In the genomic region with DNA sequence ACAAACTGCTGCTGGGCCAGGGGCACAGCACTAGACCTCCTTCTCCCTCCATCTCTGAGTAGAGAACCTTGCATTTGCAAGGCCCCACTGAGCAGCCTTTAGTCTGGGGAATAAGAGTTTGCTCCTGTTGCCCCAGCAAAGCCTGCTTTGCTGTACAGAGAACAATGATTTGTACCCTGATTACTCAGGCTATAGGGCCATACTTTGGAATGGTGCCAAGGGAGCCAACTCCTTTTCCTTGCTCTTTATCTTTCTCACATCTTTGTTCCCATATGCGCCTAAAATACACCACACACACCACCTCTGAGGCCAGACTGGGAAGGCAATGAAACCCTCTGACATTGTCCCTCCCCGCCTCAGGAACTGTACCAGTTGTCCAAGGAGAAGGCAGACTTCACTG, we compare ENCODE assay signal across 17 cellular contexts. TPM values are rescaled to one million over a fixed set of nuclear protein-coding genes. Genes with fewer than 3 reads are reported as not detected.
DNase-seq lines count a peak whose midpoint lies in the region; ATAC-seq lines count a peak whose summit lies in the region.
"Had no signal": no experiment of that assay in that cellular context is flagged by ENCODE, and none has a peak within 500 bp of the region (broad histone marks: within the 10 kb centered on the region; RNA-seq: fewer than 3 reads in every experiment).

No MANE protein-coding gene starts in this region.

- H3K9me3 ChIP-seq in muscle layer of colon (ENCODE audit: low read length): no peaks in the 10 kb centered on the region
- H3K9me3 ChIP-seq: right atrium auricular region had no signal

- intact Hi-C loops in left cardiac atrium (cut with DNase I): no loop called here

- H3K27ac ChIP-seq in muscle layer of colon (ENCODE audit: low read depth, low read length): peak overlapping the region; percentile 81
- H3K27ac ChIP-seq: right atrium auricular region had no signal

- H3K4me1 ChIP-seq in muscle layer of colon (ENCODE audit: insufficient read depth, low read length): peaks cover 54% of the 10 kb centered on the region

- H3K36me3 Mint-ChIP-seq in stimulated activated naive CD8-positive, alpha-beta T cell treated with anti-CD3 and anti-CD28 coated beads, Interleukin-15, Interleukin-2, amounts not matched to agents 100 ng/mL and 50 ng/mL, for 24 hours (ENCODE audit: low read depth): peaks cover 50% of the 10 kb centered on the region

- H3K4me3 ChIP-seq in muscle layer of colon (ENCODE audit: low read depth in 1 of 2, low read length in 2 of 2): no peak overlapping the region
- H3K4me3 ChIP-seq: right atrium auricular region had no signal

- H3K9me3 Mint-ChIP-seq in stimulated activated naive CD8-positive, alpha-beta T cell treated with anti-CD3 and anti-CD28 coated beads, Interleukin-15, Interleukin-2, amounts not matched to agents 100 ng/mL and 50 ng/mL, for 24 hours: no peaks in the 10 kb centered on the region
- H3K9me3 Mint-ChIP-seq in stimulated activated naive CD8-positive, alpha-beta T cell treated with anti-CD3 and anti-CD28 coated beads, Interleukin-15, amount 100 ng/mL, for 72 hours: no peaks in the 10 kb centered on the region
- H3K9me3 Mint-ChIP-seq: CD4-positive, alpha-beta T cell had no signal

- H3K4me1 Mint-ChIP-seq in stimulated activated naive CD8-positive, alpha-beta T cell treated with anti-CD3 and anti-CD28 coated beads, Interleukin-15, Interleukin-2, amounts not matched to agents 100 ng/mL and 50 ng/mL, for 24 hours (ENCODE audit: low read depth): peaks cover 5% of the 10 kb centered on the region
- peaks cover 8% of the 10 kb centered on the region for H3K4me1 Mint-ChIP-seq in stimulated activated naive CD8-positive, alpha-beta T cell treated with anti-CD3 and anti-CD28 coated beads, Interleukin-15, amount 100 ng/mL, for 72 hours

- no peaks in the 10 kb centered on the region for H3K27me3 Mint-ChIP-seq in stimulated activated naive CD8-positive, alpha-beta T cell treated with anti-CD3 and anti-CD28 coated beads, Interleukin-15, Interleukin-2, amounts not matched to agents 100 ng/mL and 50 ng/mL, for 24 hours
- H3K27me3 Mint-ChIP-seq in stimulated activated naive CD8-positive, alpha-beta T cell treated with anti-CD3 and anti-CD28 coated beads, Interleukin-15, amount 100 ng/mL, for 72 hours: no peaks in the 10 kb centered on the region
- H3K27me3 Mint-ChIP-seq: CD4-positive, alpha-beta T cell had no signal

- no peaks in the 10 kb centered on the region for H3K27me3 ChIP-seq in muscle layer of colon (ENCODE audit: control insufficient read depth in 1 of 2, insufficient read depth in 2 of 2, low read length in 2 of 2)
- H3K27me3 ChIP-seq: right atrium auricular region had no signal

- peak overlapping the region; percentile 6 for H3K27ac Mint-ChIP-seq in stimulated activated naive CD8-positive, alpha-beta T cell treated with anti-CD3 and anti-CD28 coated beads, Interleukin-15, Interleukin-2, amounts not matched to agents 100 ng/mL and 50 ng/mL, for 24 hours
- peak overlapping the region in 1 of 2 donors; percentile 41 for H3K27ac Mint-ChIP-seq in stimulated activated naive CD8-positive, alpha-beta T cell treated with anti-CD3 and anti-CD28 coated beads, Interleukin-15, amount 100 ng/mL, for 72 hours
- H3K27ac Mint-ChIP-seq: CD4-positive, alpha-beta T cell had no signal

- no peak for ATAC-seq in stimulated activated naive CD8-positive, alpha-beta T cell treated with anti-CD3 and anti-CD28 coated beads, Interleukin-15, amount 100 ng/mL, for 72 hours
- ATAC-seq in HG03196 (IDR thresholded peaks at IDR 0.05; ENCODE audit: unreplicated experiment) (no peak), left cardiac atrium (no peak)

- no peak overlapping the region for H3K4me3 Mint-ChIP-seq in stimulated activated naive CD8-positive, alpha-beta T cell treated with anti-CD3 and anti-CD28 coated beads, Interleukin-15, Interleukin-2, amounts not matched to agents 100 ng/mL and 50 ng/mL, for 24 hours
- H3K4me3 Mint-ChIP-seq in stimulated activated naive CD8-positive, alpha-beta T cell treated with anti-CD3 and anti-CD28 coated beads, Interleukin-15, amount 100 ng/mL, for 72 hours: no peak overlapping the region
- H3K4me3 Mint-ChIP-seq: CD4-positive, alpha-beta T cell had no signal

- no peak overlapping the region for H3K9ac ChIP-seq in muscle layer of colon (ENCODE audit: low read length)

- H3K36me3 ChIP-seq in muscle layer of colon (ENCODE audit: insufficient read depth, low read length): peaks cover 44% of the 10 kb centered on the region

- DNase-seq in stimulated activated naive CD8-positive, alpha-beta T cell treated with anti-CD3 and anti-CD28 coated beads, Interleukin-15, amount 100 ng/mL, for 72 hours: no peak
- DNase-seq in cerebellum (ENCODE audit: low spot score): peak; percentile 13
- no peak for DNase-seq in activated gamma-delta T cell treated with Interleukin-2 at 50 U/mL for 16 hours
- no peak for DNase-seq in left cardiac atrium
- DNase-seq in GDM1 (lab: John Stamatoyannopoulos, UW): no peak
- DNase-seq: amygdala; CD4-positive, alpha-beta T cell; DND-41; mesenchymal stem cell; NCI-H1417 treated with DMSO at 0.1 percent for 48 hours; NCI-H226; NK-92 treated with Interleukin-12 subunit alpha and Interleukin-12 subunit beta, amount 100 ng/mL, for 24 hours; stimulated activated naive CD4-positive, alpha-beta T cell treated with Interleukin-2 at 50 U/mL for 16 hours had no signal

RNA-seq across cellular contexts. Expression of a gene that starts 21.2 kb away (rescaled TPM):
- total RNA-seq in cerebellum: 50.4 TPM
- total RNA-seq in left cardiac atrium: 10 to 100 TPM; 14.3 to 23.0 TPM

RNA-seq across cellular contexts. Expression of a gene that starts 40.2 kb away (rescaled TPM):
- 11.1 TPM for total RNA-seq in cerebellum
- total RNA-seq in left cardiac atrium: 10 to 100 TPM in 1 of 2 donors, 1 to 10 TPM in 1; 9.2 to 10.2 TPM

RNA-seq across cellular contexts. Expression of a gene that starts 40.3 kb away (rescaled TPM):
- 4.0 TPM for total RNA-seq in cerebellum
- total RNA-seq in left cardiac atrium: 1 to 10 TPM; 1.2 to 2.3 TPM
